ENCODE assay signal across 6 cellular contexts in genomic region chr7:128658428-128658827, GRCh38. TPM values are rescaled to one million over a fixed set of nuclear protein-coding genes. Genes with fewer than 3 reads are reported as not detected.
DNase-seq lines count a peak whose midpoint lies in the region; ATAC-seq, FAIRE-seq and TF ChIP-seq lines count a peak whose summit lies in the region.
"Not testable (repeated sequence)": the region's sequence is repeated elsewhere in the genome, so short reads cannot be mapped to it uniquely, and the experiment has no call there.

No MANE protein-coding gene starts in this region.

- not testable (repeated sequence) for H3K4me3 ChIP-seq in Caco-2 (ENCODE audit: low read depth, low read length); K562; psoas muscle

- CTCF ChIA-PET in Caco-2 (lab: Charles Lee); activated B cell treated with CpG ODN at 0.5 μM for 24 hours (lab: Charles Lee); K562 (lab: Yijun Ruan, JAX; ENCODE audit: low intra/inter-chr PET ratio): not testable (repeated sequence)

- H3K4me1 Mint-ChIP-seq in Caco-2 (ENCODE audit: low read depth, unreplicated experiment); activated B cell treated with CpG ODN at 0.5 μM for 24 hours; dendritic cell treated with granulocyte-macrophage colony-stimulating factor and Interleukin-4, amounts not matched to agents 40 ng/mL and 50 ng/mL, for 4 days (ENCODE audit: low read depth): not testable (repeated sequence)

- peaks cover 12% of the 10 kb centered on the region for H3K9me3 ChIP-seq in Caco-2
- H3K9me3 ChIP-seq in K562 (replicated peaks; ENCODE audit: control insufficient read depth, insufficient read depth, low read depth, low read length); psoas muscle: not testable (repeated sequence)

- TF ChIP-seq POLR2A in K562 (conservative IDR thresholded peaks at IDR 0.05) = not testable (repeated sequence)

- H3K4me1 ChIP-seq in Caco-2; K562 (replicated peaks in 1 of 2; ENCODE audit: control insufficient read depth in 2 of 2, insufficient read depth in 2 of 2, low read length in 2 of 2); psoas muscle: not testable (repeated sequence)

- in situ Hi-C loops in K562 (cut with MboI) = not testable (repeated sequence)

- TF ChIP-seq RAD21 in K562 (CRISPR knock-in tag; conservative IDR thresholded peaks at IDR 0.05 in 1 of 2, IDR thresholded peaks at IDR 0.05 in 1 of 2) = not testable (repeated sequence)

- intact Hi-C loops in Caco-2 (cut with micrococcal nuclease; ENCODE audit: unreplicated experiment); activated B cell treated with CpG ODN at 0.5 μM for 24 hours (cut with micrococcal nuclease); K562 (cut with micrococcal nuclease); dendritic cell treated with granulocyte-macrophage colony-stimulating factor and Interleukin-4, amounts not matched to agents 40 ng/mL and 50 ng/mL, for 4 days (cut with micrococcal nuclease); psoas muscle (cut with DNase I): not testable (repeated sequence)

- not testable (repeated sequence) for H3K27ac ChIP-seq in K562 (ENCODE audit: extremely low read depth, low read depth, low read length); psoas muscle

- WGBS in K562 (ENCODE audit: insufficient coverage, low coverage, missing lambda C conversion rate) = 50% methylated on average over 1 of the region's 5 CpGs
- 53 to 79% methylated on average over 5 of the region's 5 CpGs; no CpG with 5 or more reads in 1 of the 3 donors for WGBS in psoas muscle, 3 donors

- TF ChIP-seq EP300 in K562 (IDR thresholded peaks at IDR 0.05; ENCODE audit: low read length) = not testable (repeated sequence)

- not testable (repeated sequence) for H3K9me1 ChIP-seq in K562 (ENCODE audit: control insufficient read depth, insufficient read depth, low read length)

- H2AFZ ChIP-seq in K562 (ENCODE audit: low read depth, low read length) = not testable (repeated sequence)

- H3K27me3 Mint-ChIP-seq in Caco-2 (ENCODE audit: insufficient read depth, unreplicated experiment); activated B cell treated with CpG ODN at 0.5 μM for 24 hours; dendritic cell treated with granulocyte-macrophage colony-stimulating factor and Interleukin-4, amounts not matched to agents 40 ng/mL and 50 ng/mL, for 4 days: not testable (repeated sequence)

- not testable (repeated sequence) for DNase-seq in Caco-2; activated B cell treated with CpG ODN at 0.5 μM for 24 hours; K562 (ENCODE audit: extremely low read depth in 1 of 4, low spot score in 3 of 4); left lobe of liver (ENCODE audit: low spot score); psoas muscle

- H3K9me3 Mint-ChIP-seq in Caco-2 (ENCODE audit: unreplicated experiment) (peaks cover 13% of the 10 kb centered on the region), activated B cell treated with CpG ODN at 0.5 μM for 24 hours (peaks cover 13% of the 10 kb centered on the region)
- H3K9me3 Mint-ChIP-seq in dendritic cell treated with granulocyte-macrophage colony-stimulating factor and Interleukin-4, amounts not matched to agents 40 ng/mL and 50 ng/mL, for 4 days = peaks cover 13% of the 10 kb centered on the region

- peaks cover 49% of the 10 kb centered on the region for H3K36me3 Mint-ChIP-seq in Caco-2 (ENCODE audit: insufficient read depth, unreplicated experiment)
- H3K36me3 Mint-ChIP-seq in activated B cell treated with CpG ODN at 0.5 μM for 24 hours (ENCODE audit: low read depth) = not testable (repeated sequence)
- H3K36me3 Mint-ChIP-seq in dendritic cell treated with granulocyte-macrophage colony-stimulating factor and Interleukin-4, amounts not matched to agents 40 ng/mL and 50 ng/mL, for 4 days (ENCODE audit: low read depth) = peaks cover 24% of the 10 kb centered on the region

- ATAC-seq in activated B cell treated with CpG ODN at 0.5 μM for 24 hours (ENCODE audit: low read depth) = not testable (repeated sequence)
- ATAC-seq in K562 (peak; percentile 52), left lobe of liver (peak; percentile 38), psoas muscle (peak in 3 of 4 donors; percentile 10 to 47 (median 46))

- H3K9ac ChIP-seq in K562 (ENCODE audit: insufficient read depth in 1 of 2, low read depth in 2 of 2, low read length in 2 of 2) = not testable (repeated sequence)

- not testable (repeated sequence) for BruUV-seq in Caco-2 (replicated peaks; lab: Mats Ljungman, UMichigan); K562 (replicated peaks; lab: Mats Ljungman, UMichigan)

- H4K20me1 ChIP-seq in K562 (replicated peaks; ENCODE audit: control insufficient read depth, insufficient read depth, low read length) = not testable (repeated sequence)

- POLR2A ChIA-PET in Caco-2 (lab: Charles Lee); activated B cell treated with CpG ODN at 0.5 μM for 24 hours (lab: Charles Lee): not testable (repeated sequence)
- POLR2A ChIA-PET in K562 (lab: Yijun Ruan, JAX) = interaction anchor here (0.7 kb wide), 1 partner anchor 69 kb away, joined by 3 read pairs; no protein-coding TSS in a partner anchor

- not testable (repeated sequence) for H3K27me3 ChIP-seq in Caco-2 (replicated peaks; ENCODE audit: control insufficient read depth, insufficient read depth, low read length); K562 (ENCODE audit: control insufficient read depth in 2 of 2, insufficient read depth in 2 of 2, low read length in 2 of 2); psoas muscle (ENCODE audit: insufficient read depth in 3 of 3, low read length in 2 of 3)

- TF ChIP-seq CTCF in Caco-2 (IDR thresholded peaks at IDR 0.05; ENCODE audit: insufficient read depth in 1 of 2, low read depth in 1 of 2, low read length in 1 of 2, severe bottlenecking in 1 of 2, unreplicated experiment in 1 of 2); activated B cell treated with CpG ODN at 0.5 μM for 24 hours (IDR thresholded peaks at IDR 0.05); K562 (IDR thresholded peaks at IDR 0.05 in 2 of 3, conservative IDR thresholded peaks at IDR 0.05 in 1 of 3; ENCODE audit: insufficient read depth in 2 of 3, low read depth in 1 of 3, low read length in 3 of 3); psoas muscle (IDR thresholded peaks at IDR 0.05): not testable (repeated sequence)

- H3K4me3 Mint-ChIP-seq in Caco-2 (ENCODE audit: unreplicated experiment); activated B cell treated with CpG ODN at 0.5 μM for 24 hours; dendritic cell treated with granulocyte-macrophage colony-stimulating factor and Interleukin-4, amounts not matched to agents 40 ng/mL and 50 ng/mL, for 4 days: not testable (repeated sequence)

- not testable (repeated sequence) for H3K36me3 ChIP-seq in Caco-2 (ENCODE audit: control insufficient read depth, insufficient read depth, low read length); K562 (ENCODE audit: control insufficient read depth, insufficient read depth, low read length); psoas muscle (ENCODE audit: insufficient read depth in 1 of 2, low read depth in 1 of 2)

- peak overlapping the region; percentile 35 for H3K27ac Mint-ChIP-seq in Caco-2 (ENCODE audit: unreplicated experiment)
- peak overlapping the region; percentile 46 for H3K27ac Mint-ChIP-seq in activated B cell treated with CpG ODN at 0.5 μM for 24 hours
- H3K27ac Mint-ChIP-seq in dendritic cell treated with granulocyte-macrophage colony-stimulating factor and Interleukin-4, amounts not matched to agents 40 ng/mL and 50 ng/mL, for 4 days = peak overlapping the region; percentile 43

- not testable (repeated sequence) for H3K4me2 ChIP-seq in K562 (ENCODE audit: insufficient read depth, low read length)

- H3K79me2 ChIP-seq in K562 (ENCODE audit: control insufficient read depth, insufficient read depth, low read length) = not testable (repeated sequence)

- not testable (repeated sequence) for FAIRE-seq in K562 (lab: Jason Lieb, UNC)

TF ChIP-seq in K562, 482 proteins besides CTCF, POLR2A, EP300 and RAD21 (continues in another document):
- TF ChIP-seq RBM22 (IDR thresholded peaks at IDR 0.05; ENCODE audit: low read depth, low read length, poor library complexity, severe bottlenecking) (peak; percentile 50), ZNF316 (IDR thresholded peaks at IDR 0.05) (peak; percentile 45), C11orf30 (IDR thresholded peaks at IDR 0.05; ENCODE audit: low read depth) (peak; percentile 56)

RNA-seq across cellular contexts. Expression of gene GARIN1A, which starts 13.7 kb away (rescaled TPM):
- 0.48 and 0.79 TPM in 2 replicates for total RNA-seq in Caco-2 (2022)
- total RNA-seq in activated B cell treated with CpG ODN at 0.5 μM for 24 hours = 1.2 and 1.4 TPM in 2 replicates
- total RNA-seq in K562 (2011; cell fraction: chromatin; rRNA removed; ENCODE audit: low replicate concordance) = 0.12 and 0.33 TPM in 2 replicates
- under 0.01 and 0.13 TPM in 2 replicates for total RNA-seq in K562 (2011; cell fraction: nucleolus; rRNA removed)
- total RNA-seq in K562 (2011; cell fraction: nucleoplasm; rRNA removed) = 0.15 TPM in 2 replicates
- total RNA-seq in K562 (2014; rRNA removed) = not detected in 2 replicates
- 0.04 and 0.16 TPM in 2 replicates for total RNA-seq in K562 (2014; rRNA removed; fragmentation: Illumina TruSeq; extraction: Trizol)
- 0.04 and 0.07 TPM in 2 replicates for total RNA-seq in K562 (2015; rRNA removed; fragmentation: Illumina TruSeq; extraction: Trizol)
- 0.25 TPM in 1 of 2 replicates, not detected in the other for total RNA-seq in K562 (2021)
- 0.04 TPM in 1 of 2 replicates, not detected in the other for polyA plus RNA-seq in K562 (2011; rRNA removed)
- under 0.01 TPM in 1 of 2 replicates, not detected in the other for polyA plus RNA-seq in K562 (2011; cell fraction: cytosol; rRNA removed)
- polyA plus RNA-seq in K562 (2011; cell fraction: nucleus; rRNA removed) = 0.06 TPM in 2 replicates
- 0.04 and 0.39 TPM in 2 replicates for polyA plus RNA-seq in K562 (2012)
- polyA plus RNA-seq in K562 (2014; fragmentation: Illumina TruSeq; extraction: Trizol) = not detected in 2 replicates
- under 1 TPM; 0.01 TPM for polyA plus RNA-seq in K562 (2014; fragmentation: Nextera tagmentation; extraction: Ambion mirVana)
- polyA plus RNA-seq in K562 (2014; rRNA removed) = 0.41 TPM in 1 of 2 replicates, not detected in the other
- polyA minus RNA-seq in K562 (2011; rRNA and poly(A)+ RNA removed) = not detected in 2 replicates
- polyA minus RNA-seq in K562 (2011; cell fraction: cytosol; rRNA and poly(A)+ RNA removed) = not detected in 2 replicates
- not detected in 2 replicates for polyA minus RNA-seq in K562 (2011; cell fraction: nucleus; rRNA and poly(A)+ RNA removed)
- 0.38 TPM for total RNA-seq in left lobe of liver
- total RNA-seq in psoas muscle = 1 to 10 TPM in 2 of 4 donors, under 1 TPM in 2; 0.82 to 3.3 (median 1.7) TPM
- under 1 TPM; 0.27 to 0.62 (median 0.42) TPM for polyA plus RNA-seq in psoas muscle
